ENCODE assay signal across 1 cellular context in the genomic region with DNA sequence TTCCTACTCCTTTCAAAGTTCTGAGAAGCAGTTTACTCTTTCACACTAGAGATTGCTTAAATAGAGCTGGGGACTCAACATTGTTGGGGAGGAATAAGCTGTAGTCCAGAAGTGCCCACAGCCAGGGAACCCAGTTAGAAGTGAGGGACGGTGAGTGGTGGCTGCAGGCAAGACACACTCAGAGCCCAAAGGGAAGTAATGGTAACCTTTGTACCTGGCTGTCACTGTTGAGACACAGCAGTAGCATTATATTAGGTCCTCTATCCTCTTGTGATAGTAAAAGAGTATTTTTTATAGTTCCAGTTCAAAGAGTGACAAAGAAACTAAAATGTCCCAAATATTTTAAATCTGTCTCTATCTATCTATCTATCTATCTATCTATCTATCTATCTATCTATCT.
TF ChIP-seq lines count a peak whose summit lies in the region.

No MANE protein-coding gene starts in this region.

TF ChIP-seq in HepG2, 621 proteins besides CTCF, POLR2A, EP300 and RAD21 (continued from another document and continues in another):
- TF ChIP-seq, protein P1, sequence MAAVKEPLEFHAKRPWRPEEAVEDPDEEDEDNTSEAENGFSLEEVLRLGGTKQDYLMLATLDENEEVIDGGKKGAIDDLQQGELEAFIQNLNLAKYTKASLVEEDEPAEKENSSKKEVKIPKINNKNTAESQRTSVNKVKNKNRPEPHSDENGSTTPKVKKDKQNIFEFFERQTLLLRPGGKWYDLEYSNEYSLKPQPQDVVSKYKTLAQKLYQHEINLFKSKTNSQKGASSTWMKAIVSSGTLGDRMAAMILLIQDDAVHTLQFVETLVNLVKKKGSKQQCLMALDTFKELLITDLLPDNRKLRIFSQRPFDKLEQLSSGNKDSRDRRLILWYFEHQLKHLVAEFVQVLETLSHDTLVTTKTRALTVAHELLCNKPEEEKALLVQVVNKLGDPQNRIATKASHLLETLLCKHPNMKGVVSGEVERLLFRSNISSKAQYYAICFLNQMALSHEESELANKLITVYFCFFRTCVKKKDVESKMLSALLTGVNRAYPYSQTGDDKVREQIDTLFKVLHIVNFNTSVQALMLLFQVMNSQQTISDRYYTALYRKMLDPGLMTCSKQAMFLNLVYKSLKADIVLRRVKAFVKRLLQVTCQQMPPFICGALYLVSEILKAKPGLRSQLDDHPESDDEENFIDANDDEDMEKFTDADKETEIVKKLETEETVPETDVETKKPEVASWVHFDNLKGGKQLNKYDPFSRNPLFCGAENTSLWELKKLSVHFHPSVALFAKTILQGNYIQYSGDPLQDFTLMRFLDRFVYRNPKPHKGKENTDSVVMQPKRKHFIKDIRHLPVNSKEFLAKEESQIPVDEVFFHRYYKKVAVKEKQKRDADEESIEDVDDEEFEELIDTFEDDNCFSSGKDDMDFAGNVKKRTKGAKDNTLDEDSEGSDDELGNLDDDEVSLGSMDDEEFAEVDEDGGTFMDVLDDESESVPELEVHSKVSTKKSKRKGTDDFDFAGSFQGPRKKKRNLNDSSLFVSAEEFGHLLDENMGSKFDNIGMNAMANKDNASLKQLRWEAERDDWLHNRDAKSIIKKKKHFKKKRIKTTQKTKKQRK (IDR thresholded peaks at IDR 0.05; ENCODE audit: low read length), result no peak
- TF ChIP-seq SKI (IDR thresholded peaks at IDR 0.05; ENCODE audit: partially characterized antibody) (no peak), POGZ (CRISPR knock-in tag; IDR thresholded peaks at IDR 0.05) (peak; percentile 6; the same call in 1 of the 2 replicates), ZNF350 (CRISPR knock-in tag; IDR thresholded peaks at IDR 0.05; ENCODE audit: borderline replicate concordance, low read depth) (no peak), ZNF446 (CRISPR knock-in tag; IDR thresholded peaks at IDR 0.05) (no peak), TEAD3 (CRISPR knock-in tag; optimal IDR thresholded peaks at IDR 0.05; ENCODE audit: borderline replicate concordance) (no peak), KMT2A (CRISPR knock-in tag; IDR thresholded peaks at IDR 0.05) (no peak), HOXA9 (CRISPR knock-in tag; IDR thresholded peaks at IDR 0.05; ENCODE audit: borderline replicate concordance) (no peak), NFKB2 (CRISPR knock-in tag; IDR thresholded peaks at IDR 0.05; ENCODE audit: borderline replicate concordance) (no peak), MEIS2 (CRISPR knock-in tag; IDR thresholded peaks at IDR 0.05) (no peak), ZNF12 (CRISPR knock-in tag; IDR thresholded peaks at IDR 0.05) (no peak), ZNF432 (CRISPR knock-in tag; IDR thresholded peaks at IDR 0.05; ENCODE audit: borderline replicate concordance) (no peak), PRPF4 (IDR thresholded peaks at IDR 0.05; ENCODE audit: low read depth, low read length, poor library complexity, severe bottlenecking) (no peak), ETV6 (CRISPR knock-in tag; conservative IDR thresholded peaks at IDR 0.05) (no peak), NR1H2 (CRISPR knock-in tag; IDR thresholded peaks at IDR 0.05; ENCODE audit: borderline replicate concordance, low read depth) (no peak), KDM5A (IDR thresholded peaks at IDR 0.05; ENCODE audit: borderline replicate concordance, low read length) (no peak), FOXJ3 (CRISPR knock-in tag; IDR thresholded peaks at IDR 0.05; ENCODE audit: borderline replicate concordance) (no peak), PCBP2 (optimal IDR thresholded peaks at IDR 0.05; ENCODE audit: low read depth, low read length, poor library complexity, severe bottlenecking) (no peak), ZNF768 (CRISPR knock-in tag; IDR thresholded peaks at IDR 0.05) (no peak), NONO (IDR thresholded peaks at IDR 0.05) (no peak), NONO (CRISPR knock-in tag; conservative IDR thresholded peaks at IDR 0.05) (no peak)
- TF ChIP-seq, protein P2, sequence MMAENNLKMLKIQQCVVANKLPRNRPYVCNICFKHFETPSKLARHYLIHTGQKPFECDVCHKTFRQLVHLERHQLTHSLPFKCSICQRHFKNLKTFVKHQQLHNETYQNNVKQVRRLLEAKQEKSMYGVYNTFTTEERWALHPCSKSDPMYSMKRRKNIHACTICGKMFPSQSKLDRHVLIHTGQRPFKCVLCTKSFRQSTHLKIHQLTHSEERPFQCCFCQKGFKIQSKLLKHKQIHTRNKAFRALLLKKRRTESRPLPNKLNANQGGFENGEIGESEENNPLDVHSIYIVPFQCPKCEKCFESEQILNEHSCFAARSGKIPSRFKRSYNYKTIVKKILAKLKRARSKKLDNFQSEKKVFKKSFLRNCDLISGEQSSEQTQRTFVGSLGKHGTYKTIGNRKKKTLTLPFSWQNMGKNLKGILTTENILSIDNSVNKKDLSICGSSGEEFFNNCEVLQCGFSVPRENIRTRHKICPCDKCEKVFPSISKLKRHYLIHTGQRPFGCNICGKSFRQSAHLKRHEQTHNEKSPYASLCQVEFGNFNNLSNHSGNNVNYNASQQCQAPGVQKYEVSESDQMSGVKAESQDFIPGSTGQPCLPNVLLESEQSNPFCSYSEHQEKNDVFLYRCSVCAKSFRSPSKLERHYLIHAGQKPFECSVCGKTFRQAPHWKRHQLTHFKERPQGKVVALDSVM (CRISPR knock-in tag; IDR thresholded peaks at IDR 0.05), result no peak
- TF ChIP-seq, protein P3, sequence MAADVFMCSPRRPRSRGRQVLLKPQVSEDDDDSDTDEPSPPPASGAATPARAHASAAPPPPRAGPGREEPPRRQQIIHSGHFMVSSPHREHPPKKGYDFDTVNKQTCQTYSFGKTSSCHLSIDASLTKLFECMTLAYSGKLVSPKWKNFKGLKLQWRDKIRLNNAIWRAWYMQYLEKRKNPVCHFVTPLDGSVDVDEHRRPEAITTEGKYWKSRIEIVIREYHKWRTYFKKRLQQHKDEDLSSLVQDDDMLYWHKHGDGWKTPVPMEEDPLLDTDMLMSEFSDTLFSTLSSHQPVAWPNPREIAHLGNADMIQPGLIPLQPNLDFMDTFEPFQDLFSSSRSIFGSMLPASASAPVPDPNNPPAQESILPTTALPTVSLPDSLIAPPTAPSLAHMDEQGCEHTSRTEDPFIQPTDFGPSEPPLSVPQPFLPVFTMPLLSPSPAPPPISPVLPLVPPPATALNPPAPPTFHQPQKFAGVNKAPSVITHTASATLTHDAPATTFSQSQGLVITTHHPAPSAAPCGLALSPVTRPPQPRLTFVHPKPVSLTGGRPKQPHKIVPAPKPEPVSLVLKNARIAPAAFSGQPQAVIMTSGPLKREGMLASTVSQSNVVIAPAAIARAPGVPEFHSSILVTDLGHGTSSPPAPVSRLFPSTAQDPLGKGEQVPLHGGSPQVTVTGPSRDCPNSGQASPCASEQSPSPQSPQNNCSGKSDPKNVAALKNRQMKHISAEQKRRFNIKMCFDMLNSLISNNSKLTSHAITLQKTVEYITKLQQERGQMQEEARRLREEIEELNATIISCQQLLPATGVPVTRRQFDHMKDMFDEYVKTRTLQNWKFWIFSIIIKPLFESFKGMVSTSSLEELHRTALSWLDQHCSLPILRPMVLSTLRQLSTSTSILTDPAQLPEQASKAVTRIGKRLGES (CRISPR knock-in tag; IDR thresholded peaks at IDR 0.05; ENCODE audit: borderline replicate concordance), result no peak
- TF ChIP-seq, protein P4, sequence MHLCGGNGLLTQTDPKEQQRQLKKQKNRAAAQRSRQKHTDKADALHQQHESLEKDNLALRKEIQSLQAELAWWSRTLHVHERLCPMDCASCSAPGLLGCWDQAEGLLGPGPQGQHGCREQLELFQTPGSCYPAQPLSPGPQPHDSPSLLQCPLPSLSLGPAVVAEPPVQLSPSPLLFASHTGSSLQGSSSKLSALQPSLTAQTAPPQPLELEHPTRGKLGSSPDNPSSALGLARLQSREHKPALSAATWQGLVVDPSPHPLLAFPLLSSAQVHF (CRISPR knock-in tag; IDR thresholded peaks at IDR 0.05), result no peak
- TF ChIP-seq, protein P5, sequence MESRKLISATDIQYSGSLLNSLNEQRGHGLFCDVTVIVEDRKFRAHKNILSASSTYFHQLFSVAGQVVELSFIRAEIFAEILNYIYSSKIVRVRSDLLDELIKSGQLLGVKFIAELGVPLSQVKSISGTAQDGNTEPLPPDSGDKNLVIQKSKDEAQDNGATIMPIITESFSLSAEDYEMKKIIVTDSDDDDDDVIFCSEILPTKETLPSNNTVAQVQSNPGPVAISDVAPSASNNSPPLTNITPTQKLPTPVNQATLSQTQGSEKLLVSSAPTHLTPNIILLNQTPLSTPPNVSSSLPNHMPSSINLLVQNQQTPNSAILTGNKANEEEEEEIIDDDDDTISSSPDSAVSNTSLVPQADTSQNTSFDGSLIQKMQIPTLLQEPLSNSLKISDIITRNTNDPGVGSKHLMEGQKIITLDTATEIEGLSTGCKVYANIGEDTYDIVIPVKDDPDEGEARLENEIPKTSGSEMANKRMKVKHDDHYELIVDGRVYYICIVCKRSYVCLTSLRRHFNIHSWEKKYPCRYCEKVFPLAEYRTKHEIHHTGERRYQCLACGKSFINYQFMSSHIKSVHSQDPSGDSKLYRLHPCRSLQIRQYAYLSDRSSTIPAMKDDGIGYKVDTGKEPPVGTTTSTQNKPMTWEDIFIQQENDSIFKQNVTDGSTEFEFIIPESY (CRISPR knock-in tag; IDR thresholded peaks at IDR 0.05), result no peak
- TF ChIP-seq, protein P6, sequence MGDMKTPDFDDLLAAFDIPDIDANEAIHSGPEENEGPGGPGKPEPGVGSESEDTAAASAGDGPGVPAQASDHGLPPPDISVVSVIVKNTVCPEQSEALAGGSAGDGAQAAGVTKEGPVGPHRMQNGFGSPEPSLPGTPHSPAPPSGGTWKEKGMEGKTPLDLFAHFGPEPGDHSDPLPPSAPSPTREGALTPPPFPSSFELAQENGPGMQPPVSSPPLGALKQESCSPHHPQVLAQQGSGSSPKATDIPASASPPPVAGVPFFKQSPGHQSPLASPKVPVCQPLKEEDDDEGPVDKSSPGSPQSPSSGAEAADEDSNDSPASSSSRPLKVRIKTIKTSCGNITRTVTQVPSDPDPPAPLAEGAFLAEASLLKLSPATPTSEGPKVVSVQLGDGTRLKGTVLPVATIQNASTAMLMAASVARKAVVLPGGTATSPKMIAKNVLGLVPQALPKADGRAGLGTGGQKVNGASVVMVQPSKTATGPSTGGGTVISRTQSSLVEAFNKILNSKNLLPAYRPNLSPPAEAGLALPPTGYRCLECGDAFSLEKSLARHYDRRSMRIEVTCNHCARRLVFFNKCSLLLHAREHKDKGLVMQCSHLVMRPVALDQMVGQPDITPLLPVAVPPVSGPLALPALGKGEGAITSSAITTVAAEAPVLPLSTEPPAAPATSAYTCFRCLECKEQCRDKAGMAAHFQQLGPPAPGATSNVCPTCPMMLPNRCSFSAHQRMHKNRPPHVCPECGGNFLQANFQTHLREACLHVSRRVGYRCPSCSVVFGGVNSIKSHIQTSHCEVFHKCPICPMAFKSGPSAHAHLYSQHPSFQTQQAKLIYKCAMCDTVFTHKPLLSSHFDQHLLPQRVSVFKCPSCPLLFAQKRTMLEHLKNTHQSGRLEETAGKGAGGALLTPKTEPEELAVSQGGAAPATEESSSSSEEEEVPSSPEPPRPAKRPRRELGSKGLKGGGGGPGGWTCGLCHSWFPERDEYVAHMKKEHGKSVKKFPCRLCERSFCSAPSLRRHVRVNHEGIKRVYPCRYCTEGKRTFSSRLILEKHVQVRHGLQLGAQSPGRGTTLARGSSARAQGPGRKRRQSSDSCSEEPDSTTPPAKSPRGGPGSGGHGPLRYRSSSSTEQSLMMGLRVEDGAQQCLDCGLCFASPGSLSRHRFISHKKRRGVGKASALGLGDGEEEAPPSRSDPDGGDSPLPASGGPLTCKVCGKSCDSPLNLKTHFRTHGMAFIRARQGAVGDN (CRISPR knock-in tag; IDR thresholded peaks at IDR 0.05), result no peak
- TF ChIP-seq, protein P7, sequence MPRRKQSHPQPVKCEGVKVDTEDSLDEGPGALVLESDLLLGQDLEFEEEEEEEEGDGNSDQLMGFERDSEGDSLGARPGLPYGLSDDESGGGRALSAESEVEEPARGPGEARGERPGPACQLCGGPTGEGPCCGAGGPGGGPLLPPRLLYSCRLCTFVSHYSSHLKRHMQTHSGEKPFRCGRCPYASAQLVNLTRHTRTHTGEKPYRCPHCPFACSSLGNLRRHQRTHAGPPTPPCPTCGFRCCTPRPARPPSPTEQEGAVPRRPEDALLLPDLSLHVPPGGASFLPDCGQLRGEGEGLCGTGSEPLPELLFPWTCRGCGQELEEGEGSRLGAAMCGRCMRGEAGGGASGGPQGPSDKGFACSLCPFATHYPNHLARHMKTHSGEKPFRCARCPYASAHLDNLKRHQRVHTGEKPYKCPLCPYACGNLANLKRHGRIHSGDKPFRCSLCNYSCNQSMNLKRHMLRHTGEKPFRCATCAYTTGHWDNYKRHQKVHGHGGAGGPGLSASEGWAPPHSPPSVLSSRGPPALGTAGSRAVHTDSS (CRISPR knock-in tag; conservative IDR thresholded peaks at IDR 0.05), result no peak
- TF ChIP-seq, protein P8, sequence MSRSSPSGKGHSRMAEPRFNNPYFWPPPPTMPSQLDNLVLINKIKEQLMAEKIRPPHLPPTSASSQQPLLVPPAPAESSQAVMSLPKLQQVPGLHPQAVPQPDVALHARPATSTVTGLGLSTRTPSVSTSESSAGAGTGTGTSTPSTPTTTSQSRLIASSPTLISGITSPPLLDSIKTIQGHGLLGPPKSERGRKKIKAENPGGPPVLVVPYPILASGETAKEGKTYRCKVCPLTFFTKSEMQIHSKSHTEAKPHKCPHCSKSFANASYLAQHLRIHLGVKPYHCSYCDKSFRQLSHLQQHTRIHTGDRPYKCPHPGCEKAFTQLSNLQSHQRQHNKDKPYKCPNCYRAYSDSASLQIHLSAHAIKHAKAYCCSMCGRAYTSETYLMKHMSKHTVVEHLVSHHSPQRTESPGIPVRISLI (CRISPR knock-in tag; IDR thresholded peaks at IDR 0.05; ENCODE audit: borderline replicate concordance), result no peak
- TF ChIP-seq, protein P9, sequence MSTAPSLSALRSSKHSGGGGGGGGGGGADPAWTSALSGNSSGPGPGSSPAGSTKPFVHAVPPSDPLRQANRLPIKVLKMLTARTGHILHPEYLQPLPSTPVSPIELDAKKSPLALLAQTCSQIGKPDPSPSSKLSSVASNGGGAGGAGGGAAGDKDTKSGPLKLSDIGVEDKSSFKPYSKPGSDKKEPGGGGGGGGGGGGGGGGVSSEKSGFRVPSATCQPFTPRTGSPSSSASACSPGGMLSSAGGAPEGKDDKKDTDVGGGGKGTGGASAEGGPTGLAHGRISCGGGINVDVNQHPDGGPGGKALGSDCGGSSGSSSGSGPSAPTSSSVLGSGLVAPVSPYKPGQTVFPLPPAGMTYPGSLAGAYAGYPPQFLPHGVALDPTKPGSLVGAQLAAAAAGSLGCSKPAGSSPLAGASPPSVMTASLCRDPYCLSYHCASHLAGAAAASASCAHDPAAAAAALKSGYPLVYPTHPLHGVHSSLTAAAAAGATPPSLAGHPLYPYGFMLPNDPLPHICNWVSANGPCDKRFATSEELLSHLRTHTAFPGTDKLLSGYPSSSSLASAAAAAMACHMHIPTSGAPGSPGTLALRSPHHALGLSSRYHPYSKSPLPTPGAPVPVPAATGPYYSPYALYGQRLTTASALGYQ (CRISPR knock-in tag; IDR thresholded peaks at IDR 0.05), result no peak
- TF ChIP-seq, protein P10, sequence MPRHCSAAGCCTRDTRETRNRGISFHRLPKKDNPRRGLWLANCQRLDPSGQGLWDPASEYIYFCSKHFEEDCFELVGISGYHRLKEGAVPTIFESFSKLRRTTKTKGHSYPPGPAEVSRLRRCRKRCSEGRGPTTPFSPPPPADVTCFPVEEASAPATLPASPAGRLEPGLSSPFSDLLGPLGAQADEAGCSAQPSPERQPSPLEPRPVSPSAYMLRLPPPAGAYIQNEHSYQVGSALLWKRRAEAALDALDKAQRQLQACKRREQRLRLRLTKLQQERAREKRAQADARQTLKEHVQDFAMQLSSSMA (CRISPR knock-in tag; IDR thresholded peaks at IDR 0.05), result no peak
